ENCODE assay signal across 1 cellular context in genomic region chr10:85915245-85915846, GRCh38.
TF ChIP-seq lines count a peak whose summit lies in the region.

No MANE protein-coding gene starts in this region.

TF ChIP-seq in HepG2, 621 proteins besides CTCF, POLR2A, EP300 and RAD21:
- TF ChIP-seq MNT (IDR thresholded peaks at IDR 0.05), result peak; percentile 60
- no peak for TF ChIP-seq MLLT10 (CRISPR knock-in tag; IDR thresholded peaks at IDR 0.05)
- no peak for TF ChIP-seq BRD4 (CRISPR knock-in tag; IDR thresholded peaks at IDR 0.05)
- TF ChIP-seq ESRRA (CRISPR knock-in tag; IDR thresholded peaks at IDR 0.05; ENCODE audit: low read depth), result no peak
- TF ChIP-seq NR0B2 (CRISPR knock-in tag; IDR thresholded peaks at IDR 0.05), result no peak
